In the genomic region with DNA sequence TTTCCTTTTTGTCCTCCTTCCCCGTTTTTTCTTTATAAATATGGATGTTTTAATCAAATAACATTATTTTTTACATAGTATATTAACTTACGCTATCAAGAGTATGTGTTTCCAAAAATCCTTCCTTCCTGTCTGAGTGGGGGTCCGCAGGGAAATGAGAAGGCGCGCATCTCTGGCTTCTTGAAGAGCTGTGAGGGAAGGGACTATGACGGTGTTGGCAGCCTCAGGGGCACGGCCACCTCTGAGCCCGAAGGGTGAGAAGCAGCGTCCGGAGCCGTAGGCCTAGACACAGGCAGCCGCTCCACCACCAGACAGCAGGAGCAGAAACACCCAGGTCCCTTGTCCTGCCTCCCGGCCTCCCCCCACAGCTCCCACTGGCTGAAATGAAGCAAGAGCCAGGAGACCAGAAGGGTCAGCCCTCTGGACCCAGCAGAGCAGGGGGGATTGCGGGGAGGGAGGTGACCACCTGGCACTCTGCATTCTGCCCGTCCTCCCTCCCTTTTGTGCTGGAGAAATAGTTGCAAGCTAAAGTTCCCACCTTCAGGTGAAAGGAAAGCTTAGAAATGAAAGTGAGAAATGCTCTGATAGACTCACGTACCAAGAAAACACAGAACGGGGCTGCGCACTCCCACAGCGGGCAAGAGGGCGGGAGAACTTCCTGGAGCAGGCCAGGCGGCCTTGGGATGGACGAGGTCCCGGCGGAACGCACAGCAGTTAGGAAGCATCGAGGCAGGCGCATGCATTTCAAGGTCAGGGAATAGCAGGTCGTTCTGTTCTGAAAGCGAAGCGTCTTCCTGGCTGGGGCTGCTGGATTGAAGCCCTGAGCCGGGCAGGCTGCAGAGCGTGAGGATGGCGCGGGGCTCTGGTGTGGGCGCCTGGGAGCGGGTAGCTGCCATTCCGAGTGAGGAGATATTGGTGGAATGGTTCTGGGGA, we compare ENCODE assay signal across 26 cellular contexts.
A peak's percentile ranks its signal among the peaks of the same experiment; 100 is the strongest.
DNase-seq lines count a peak whose midpoint lies in the region; ATAC-seq and TF ChIP-seq lines count a peak whose summit lies in the region.
"Had no signal": no experiment of that assay in that cellular context is flagged by ENCODE, and none has a peak within 500 bp of the region (broad histone marks: within the 10 kb centered on the region; RNA-seq: fewer than 3 reads in every experiment).

No MANE protein-coding gene starts in this region.

- POLR2A ChIA-PET in T-cell (lab: Charles Lee) = no interaction called here

- no peaks in the 10 kb centered on the region for H3K9me3 Mint-ChIP-seq in activated T-cell treated with anti-CD3 and anti-CD28 coated beads, Interleukin-2, amount 50 U/mL, for 72 hours
- H3K9me3 Mint-ChIP-seq in T-cell = no peaks in the 10 kb centered on the region
- H3K9me3 Mint-ChIP-seq in endothelial cell (ENCODE audit: unreplicated experiment) = no peaks in the 10 kb centered on the region
- H3K9me3 Mint-ChIP-seq in progenitor cell of endocrine pancreas (ENCODE audit: low read depth) = peaks cover 12% of the 10 kb centered on the region
- H3K9me3 Mint-ChIP-seq: CD8-positive, alpha-beta T cell had no signal

- peak overlapping the region; percentile 74 for H3K27ac Mint-ChIP-seq in activated T-cell treated with anti-CD3 and anti-CD28 coated beads, Interleukin-2, amount 50 U/mL, for 72 hours
- H3K27ac Mint-ChIP-seq in T-cell (peak overlapping the region; percentile 28 to 53), endothelial cell (ENCODE audit: unreplicated experiment) (no peak overlapping the region), progenitor cell of endocrine pancreas (peak overlapping the region; percentile 79)
- H3K27ac Mint-ChIP-seq: nephron progenitor cell had no signal

- ATAC-seq in activated T-cell treated with anti-CD3 and anti-CD28 coated beads, Interleukin-2, amount 50 U/mL, for 72 hours (replicated peaks in 1 of 2) = no peak
- no peak for ATAC-seq in T-cell (replicated peaks in 1 of 4)
- ATAC-seq: CD8-positive, alpha-beta T cell; gastroesophageal sphincter; lower lobe of right lung; pancreas had no signal

- no peaks in the 10 kb centered on the region for H3K4me1 Mint-ChIP-seq in activated T-cell treated with anti-CD3 and anti-CD28 coated beads, Interleukin-2, amount 50 U/mL, for 72 hours (ENCODE audit: low read depth)
- H3K4me1 Mint-ChIP-seq in T-cell (peaks cover 0 to 11% (median 0%) of the 10 kb centered on the region in 3 donors), endothelial cell (ENCODE audit: unreplicated experiment) (no peaks in the 10 kb centered on the region), progenitor cell of endocrine pancreas (ENCODE audit: low read depth) (no peaks in the 10 kb centered on the region)
- H3K4me1 Mint-ChIP-seq: nephron progenitor cell had no signal

- no peak for DNase-seq in activated T-cell treated with anti-CD3 and anti-CD28 coated beads, Interleukin-2, amount 50 U/mL, for 72 hours
- no peak for DNase-seq in activated T-cell treated with anti-CD3 and anti-CD28 coated beads, Interleukin-2, amount 50 U/mL, for 1 hour
- DNase-seq in T-cell = no peak
- no peak for DNase-seq in endothelial cell (ENCODE audit: low spot score)
- no peak for DNase-seq in progenitor cell of endocrine pancreas (ENCODE audit: low spot score, unreplicated experiment)
- DNase-seq in 8988T = no peak
- DNase-seq in A172 (ENCODE audit: low spot score) = no peak
- DNase-seq in NAMALWA (ENCODE audit: low spot score) = no peak
- DNase-seq: activated CD4-positive, alpha-beta T cell treated with anti-CD3 and anti-CD28 coated beads for 48 hours; activated naive CD4-positive, alpha-beta T cell treated with Interleukin-2 at 50 U/mL for 16 hours; activated T-cell treated with anti-CD3 and anti-CD28 coated beads, Interleukin-2, amount 50 U/mL, for 48 hours; AML-193; amniotic stem cell; brain microvascular endothelial cell; CD8-positive, alpha-beta T cell; dorsolateral prefrontal cortex; lower lobe of right lung; NCI-H1436; NCI-H2107; nephron progenitor cell; pancreas; Right ventricle myocardium superior; small intestine; T-helper 9 cell; thyroid gland had no signal

- H3K4me3 Mint-ChIP-seq in activated T-cell treated with anti-CD3 and anti-CD28 coated beads, Interleukin-2, amount 50 U/mL, for 72 hours = no peak overlapping the region
- H3K4me3 Mint-ChIP-seq in T-cell (no peak overlapping the region), endothelial cell (ENCODE audit: unreplicated experiment) (peak overlapping the region; percentile 6), progenitor cell of endocrine pancreas (ENCODE audit: low read depth) (no peak overlapping the region)
- H3K4me3 Mint-ChIP-seq: CD8-positive, alpha-beta T cell; nephron progenitor cell had no signal

- TF ChIP-seq CTCF in endothelial cell (IDR thresholded peaks at IDR 0.05; ENCODE audit: unreplicated experiment) (no peak), progenitor cell of endocrine pancreas (IDR thresholded peaks at IDR 0.05; ENCODE audit: unreplicated experiment) (no peak)

- H3K36me3 Mint-ChIP-seq in activated T-cell treated with anti-CD3 and anti-CD28 coated beads, Interleukin-2, amount 50 U/mL, for 72 hours (ENCODE audit: insufficient read depth in 2 of 2) = peaks cover 8 to 23% of the 10 kb centered on the region in 2 donors
- peaks cover 36% of the 10 kb centered on the region for H3K36me3 Mint-ChIP-seq in T-cell
- peaks cover 48% of the 10 kb centered on the region for H3K36me3 Mint-ChIP-seq in endothelial cell (ENCODE audit: low read depth, unreplicated experiment)
- H3K36me3 Mint-ChIP-seq in progenitor cell of endocrine pancreas (ENCODE audit: insufficient read depth) = peaks cover 50% of the 10 kb centered on the region

- CTCF ChIA-PET in T-cell (lab: Charles Lee) = no interaction called here

- H3K27me3 Mint-ChIP-seq in activated T-cell treated with anti-CD3 and anti-CD28 coated beads, Interleukin-2, amount 50 U/mL, for 72 hours (ENCODE audit: low read depth) = no peaks in the 10 kb centered on the region
- H3K27me3 Mint-ChIP-seq in T-cell (no peaks in the 10 kb centered on the region), endothelial cell (ENCODE audit: unreplicated experiment) (peaks cover 3% of the 10 kb centered on the region), progenitor cell of endocrine pancreas (no peaks in the 10 kb centered on the region)
